In genomic region chr9:128066713-128067621, GRCh38 we compare ENCODE assay signal across 8 cellular contexts. TPM values are rescaled to one million over a fixed set of nuclear protein-coding genes. Genes with fewer than 3 reads are reported as not detected.
DNase-seq lines count a peak whose midpoint lies in the region; ATAC-seq, FAIRE-seq and TF ChIP-seq lines count a peak whose summit lies in the region.

Gene NAIF1 (minus strand): TSS chr9:128067320. CDS start chr9:128067101, 219 bp downstream.

- peaks cover 14 to 22% of the 10 kb centered on the region in 2 donors for H3K4me1 ChIP-seq in kidney (ENCODE audit: control insufficient read depth in 1 of 2, insufficient read depth in 1 of 2, low read depth in 1 of 2, low read length in 2 of 2)

- H3K9ac ChIP-seq in kidney (ENCODE audit: low read length in 2 of 2): peak within 1 kb of the TSS; percentile 52 to 95

- H3K27ac ChIP-seq in kidney (ENCODE audit: low read depth in 2 of 2, low read length in 2 of 2): peak within 1 kb of the TSS; percentile 99

- peak; percentile 54 for ATAC-seq in GM19043 (IDR thresholded peaks at IDR 0.05; ENCODE audit: low read depth, unreplicated experiment)
- ATAC-seq in HG03378 (IDR thresholded peaks at IDR 0.05; ENCODE audit: unreplicated experiment): peak; percentile 68

- peak; percentile 100 for DNase-seq in AG10803 (ENCODE audit: low read depth)
- peak; percentile 99 for DNase-seq in NCI-H460 (ENCODE audit: extremely low read depth, low read depth)
- DNase-seq in activated CD4-positive, alpha-beta T cell treated with anti-CD3 and anti-CD28 coated beads for 1 hour: peak; percentile 95
- peak; percentile 97 for DNase-seq in cerebellum (ENCODE audit: low spot score)
- DNase-seq in kidney: peak; percentile 99
- peak; percentile 96 for DNase-seq in stimulated activated CD4-positive, alpha-beta T cell treated with anti-CD3 and anti-CD28 coated beads, Interleukin-15, amount 100 ng/mL, for 24 hours

- H3K4me3 ChIP-seq in AG10803 (ENCODE audit: low read length) (peak within 1 kb of the TSS; percentile 79), kidney (ENCODE audit: low read length in 2 of 2) (peak within 1 kb of the TSS; percentile 92 to 98)

- TF ChIP-seq CTCF in AG10803 (conservative IDR thresholded peaks at IDR 0.05; ENCODE audit: low read length) (no peak), kidney (IDR thresholded peaks at IDR 0.05; ENCODE audit: borderline replicate concordance, extremely low read depth, insufficient read depth) (no peak)

- H3K9me3 ChIP-seq in kidney (ENCODE audit: control insufficient read depth in 1 of 2, low read length in 2 of 2): no peaks in the 10 kb centered on the region

- H3K36me3 ChIP-seq in kidney (ENCODE audit: control insufficient read depth in 1 of 2, insufficient read depth in 2 of 2, low read length in 2 of 2): peaks cover 0 to 4% of the 10 kb centered on the region in 2 donors

- intact Hi-C loops in kidney (cut with DNase I): no loop called here

- FAIRE-seq in kidney (lab: Jason Lieb, UNC): peak; percentile 98

RNA-seq across cellular contexts. Expression of gene NAIF1, which starts in this region (rescaled TPM):
- total RNA-seq in NCI-H460 (2014; rRNA removed; shearing (Covaris generic)): 9.9 and 10.6 TPM in 2 replicates
- 8.6 and 10.2 TPM in 2 replicates for polyA plus RNA-seq in NCI-H460 (2014; cell fraction: nucleus; rRNA removed)
- total RNA-seq in cerebellum (4.3 TPM), kidney (12.3 TPM)
- polyA plus RNA-seq in kidney (ENCODE audit: insufficient read depth, low read depth, low replicate concordance): 9.7 TPM

Comparison
In these comparisons a context has a peak if more than half of its experiments do, and no peak if none do; other contexts are left out.
1. Peak in every context shown above with its lines: DNase-seq, ATAC-seq, H3K4me3 ChIP-seq and H3K27ac ChIP-seq.